Comparison of ENCODE assay signal across 22 cellular contexts in the genomic region with DNA sequence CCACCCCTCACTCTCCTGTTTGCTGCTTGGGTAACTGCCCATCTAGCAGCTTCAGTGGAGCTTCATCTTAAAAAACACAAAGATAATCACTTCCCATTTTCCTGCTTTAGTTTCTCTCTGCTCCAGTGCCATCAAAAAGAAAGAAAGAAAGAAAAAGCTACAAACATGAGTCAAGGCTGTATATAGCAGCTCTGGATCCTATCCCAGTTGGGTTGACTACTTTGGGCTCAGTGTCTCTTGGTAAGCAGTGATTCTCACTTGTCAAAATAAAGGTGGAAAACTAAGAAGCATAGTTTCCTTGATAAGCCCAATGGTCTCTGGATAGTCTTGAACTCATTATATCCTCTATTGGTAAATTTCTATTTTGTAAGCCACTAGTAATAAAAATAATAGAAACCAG. TPM values are rescaled to one million over a fixed set of nuclear protein-coding genes. Genes with fewer than 3 reads are reported as not detected.
A peak's percentile ranks its signal among the peaks of the same experiment; 100 is the strongest.
DNase-seq lines count a peak whose midpoint lies in the region; ATAC-seq and TF ChIP-seq lines count a peak whose summit lies in the region.
"Had no signal": no experiment of that assay in that cellular context is flagged by ENCODE, and none has a peak within 500 bp of the region (broad histone marks: within the 10 kb centered on the region; RNA-seq: fewer than 3 reads in every experiment).

No MANE protein-coding gene starts in this region.

- no peak overlapping the region for H2BK20ac ChIP-seq in IMR-90 (ENCODE audit: low read depth, low read length)

- TF ChIP-seq POLR2A in IMR-90 (IDR thresholded peaks at IDR 0.05; ENCODE audit: low read depth, low read length), result no peak

- H2BK15ac ChIP-seq in IMR-90 (ENCODE audit: low read depth, low read length), result no peak overlapping the region

- H2BK5ac ChIP-seq in IMR-90 (ENCODE audit: low read depth, low read length, poor library complexity, severe bottlenecking), result no peak overlapping the region

- H3K9ac ChIP-seq in IMR-90 (ENCODE audit: low read depth, low read length), result no peak overlapping the region
- H3K9ac ChIP-seq in adipocyte (ENCODE audit: low read length), result peak overlapping the region; percentile 61
- H3K9ac ChIP-seq in smooth muscle cell (ENCODE audit: low read depth), result no peak overlapping the region

- no TSS peak for BruUV-seq in IMR-90 (replicated peaks; lab: Mats Ljungman, UMichigan)

- no peaks in the 10 kb centered on the region; the same call in 1 of the 2 replicates for H3K9me1 ChIP-seq in IMR-90 (ENCODE audit: insufficient read depth, low read length)

- H3K18ac ChIP-seq in IMR-90 (ENCODE audit: low read depth, low read length), result no peak overlapping the region

- H3K27me3 ChIP-seq in IMR-90 (ENCODE audit: control insufficient read depth, insufficient read depth, low read length) (no peaks in the 10 kb centered on the region; the same call in 1 of the 2 replicates), adipocyte (replicated peaks; ENCODE audit: control insufficient read depth, insufficient read depth, low read length) (no peaks in the 10 kb centered on the region), smooth muscle cell (ENCODE audit: low read depth) (no peaks in the 10 kb centered on the region)

- H2AFZ ChIP-seq in IMR-90 (replicated peaks; ENCODE audit: low read length, poor library complexity) (no peak overlapping the region), smooth muscle cell (ENCODE audit: low read depth) (peak overlapping the region; percentile 2)

- DNase-seq in IMR-90 (peak; percentile 48), adipocyte (ENCODE audit: low read depth) (no peak), fibroblast of peridontal ligament (ENCODE audit: extremely low read depth) (peak; percentile 31), smooth muscle cell (lab: John Stamatoyannopoulos, UW; ENCODE audit: unreplicated experiment) (no peak), globus pallidus (ENCODE audit: low spot score) (no peak), cerebellar nuclear complex (lab: John Stamatoyannopoulos, UW) (no peak)
- DNase-seq: CD4-positive, CD25-positive, alpha-beta regulatory T cell; DMS79; H9; NCI-H1417; NCI-H1694 treated with DMSO at 0.1 percent for 48 hours; NCI-H2081 treated with DMSO at 0.1 percent for 48 hours; NCI-H2171 treated with DMSO at 0.1 percent for 48 hours; NCI-H524 treated with DMSO at 0.1 percent for 48 hours; NCI-H82 had no signal

- H3K56ac ChIP-seq in IMR-90 (ENCODE audit: extremely low read depth, insufficient read depth, low read length), result no peak overlapping the region

- H2AK5ac ChIP-seq in IMR-90 (ENCODE audit: low read depth, low read length), result no peak overlapping the region

- in situ Hi-C loops in IMR-90 (cut with MboI; ENCODE audit: low sequenced_read_pairs), result loop anchor here (25.0 kb wide), 1 partner anchor 432 kb away; no protein-coding TSS in a partner anchor

- H4K5ac ChIP-seq in IMR-90 (ENCODE audit: low read depth, low read length), result no peak overlapping the region

- no peak overlapping the region for H3K27ac ChIP-seq in IMR-90 (ENCODE audit: insufficient read depth, low read length)
- H3K27ac ChIP-seq in smooth muscle cell (ENCODE audit: low read depth), result no peak overlapping the region

- H3K4me3 ChIP-seq in IMR-90 (ENCODE audit: insufficient read depth, low read depth, low read length) (no peak overlapping the region), adipocyte (ENCODE audit: low read length) (peak overlapping the region; percentile 60), smooth muscle cell (no peak overlapping the region)

- H3K14ac ChIP-seq in IMR-90 (replicated peaks; ENCODE audit: low read depth, low read length), result no peak overlapping the region

- dilution Hi-C loops in IMR-90 (cut with HindIII; ENCODE audit: low sequenced_read_pairs, unreplicated experiment), result no loop called here

- no peaks in the 10 kb centered on the region for H3K79me2 ChIP-seq in smooth muscle cell (ENCODE audit: low read depth)

- intact Hi-C loops in IMR-90 (cut with micrococcal nuclease), result no loop called here

- H3K79me1 ChIP-seq in IMR-90 (ENCODE audit: low read depth in 1 of 2, low read length in 2 of 2), result no peaks in the 10 kb centered on the region

- no peak overlapping the region for H2AK9ac ChIP-seq in IMR-90 (replicated peaks; ENCODE audit: low read depth, low read length, poor library complexity)

- TF ChIP-seq CTCF in IMR-90 (conservative IDR thresholded peaks at IDR 0.05; ENCODE audit: low read depth, low read length) (no peak), smooth muscle cell (IDR thresholded peaks at IDR 0.05; ENCODE audit: borderline replicate concordance, insufficient read depth, poor library complexity, severe bottlenecking) (no peak)

- POLR2A ChIA-PET in IMR-90 (lab: Charles Lee; ENCODE audit: unreplicated experiment), result interaction anchor here (0.8 kb wide), 1 partner anchor 10 kb away, joined by 3 read pairs; no protein-coding TSS in a partner anchor

- H4K8ac ChIP-seq in IMR-90 (ENCODE audit: low read depth in 2 of 2, low read length in 2 of 2), result no peak overlapping the region

- no peak for ATAC-seq in IMR-90 (ENCODE audit: low read depth)
- ATAC-seq in HG02588 (IDR thresholded peaks at IDR 0.05; ENCODE audit: unreplicated experiment), result no peak
- ATAC-seq: Right ventricle myocardium inferior had no signal

- H3K4me1 ChIP-seq in IMR-90 (ENCODE audit: control insufficient read depth, insufficient read depth, low read length) (no peaks in the 10 kb centered on the region), adipocyte (ENCODE audit: control insufficient read depth, insufficient read depth, low read length) (peaks cover 28% of the 10 kb centered on the region), smooth muscle cell (ENCODE audit: low read depth) (no peaks in the 10 kb centered on the region)

- no peaks in the 10 kb centered on the region for H3F3A ChIP-seq in smooth muscle cell (ENCODE audit: low read depth)

- no peaks in the 10 kb centered on the region for H3K9me3 ChIP-seq in IMR-90 (ENCODE audit: control insufficient read depth, insufficient read depth, low read length)
- H3K9me3 ChIP-seq in adipocyte (ENCODE audit: control insufficient read depth, low read length), result no peaks in the 10 kb centered on the region
- no peaks in the 10 kb centered on the region for H3K9me3 ChIP-seq in smooth muscle cell (replicated peaks; ENCODE audit: low read depth)

- H4K91ac ChIP-seq in IMR-90 (ENCODE audit: insufficient read depth, low read depth, low read length), result no peak overlapping the region

- no peak overlapping the region for H3K4ac ChIP-seq in IMR-90 (ENCODE audit: low read depth, low read length)

- CTCF ChIA-PET in IMR-90 (lab: Yijun Ruan, JAX), result no interaction called here

- H3K4me2 ChIP-seq in IMR-90 (ENCODE audit: low read depth, low read length) (no peak overlapping the region), smooth muscle cell (no peak overlapping the region)

- H4K20me1 ChIP-seq in IMR-90 (ENCODE audit: insufficient read depth, low read length), result no peaks in the 10 kb centered on the region
- H4K20me1 ChIP-seq in smooth muscle cell (ENCODE audit: low read depth), result no peaks in the 10 kb centered on the region

- no peak overlapping the region for H3K23ac ChIP-seq in IMR-90 (ENCODE audit: low read depth, low read length)

- H3K36me3 ChIP-seq in IMR-90 (ENCODE audit: control insufficient read depth, insufficient read depth, low read length) (no peaks in the 10 kb centered on the region), adipocyte (ENCODE audit: control insufficient read depth, insufficient read depth, low read length, severe bottlenecking) (no peaks in the 10 kb centered on the region), smooth muscle cell (ENCODE audit: low read depth) (no peaks in the 10 kb centered on the region)

- no peak for TF ChIP-seq RAD21 in IMR-90 (IDR thresholded peaks at IDR 0.05; ENCODE audit: low read length)

- no peak overlapping the region for H2BK120ac ChIP-seq in IMR-90 (ENCODE audit: low read depth, low read length)

TF ChIP-seq in IMR-90, 13 proteins besides CTCF, POLR2A, EP300 and RAD21:
- TF ChIP-seq RFX5 (IDR thresholded peaks at IDR 0.05; ENCODE audit: low read depth, low read length) (no peak), FOS (IDR thresholded peaks at IDR 0.05; ENCODE audit: low read depth, low read length) (no peak)
TF ChIP-seq in IMR-90: peak in this region for 0.

RNA-seq across cellular contexts. Expression of a gene that starts 48.8 kb away (rescaled TPM):
- total RNA-seq in IMR-90 (2012; rRNA removed), result 44.6 and 92.8 TPM in 2 replicates
- 17.6 and 22.5 TPM in 2 replicates for polyA plus RNA-seq in IMR-90 (2012; rRNA removed)
- polyA plus RNA-seq in IMR-90 (2012; cell fraction: cytosol; rRNA removed), result 4.2 and 6.1 TPM in 2 replicates
- polyA plus RNA-seq in IMR-90 (2012; cell fraction: nucleus; rRNA removed; ENCODE audit: low replicate concordance), result 9.1 and 34.1 TPM in 2 replicates
- 45.7 and 57.8 TPM in 2 replicates for total RNA-seq in smooth muscle cell
- 28.2 and 33.8 TPM in 2 replicates for polyA plus RNA-seq in smooth muscle cell

RNA-seq across cellular contexts. Expression of a gene that starts 54.8 kb away (rescaled TPM):
- total RNA-seq in IMR-90 (2012; rRNA removed), result not detected in 2 replicates
- polyA plus RNA-seq in IMR-90 (2012; rRNA removed), result 0.07 TPM in 1 of 2 replicates, not detected in the other
- not detected in 2 replicates for polyA plus RNA-seq in IMR-90 (2012; cell fraction: cytosol; rRNA removed)
- polyA plus RNA-seq in IMR-90 (2012; cell fraction: nucleus; rRNA removed; ENCODE audit: low replicate concordance), result not detected in 2 replicates
- not detected in 2 replicates for total RNA-seq in smooth muscle cell
- polyA plus RNA-seq in smooth muscle cell, result 0.09 TPM in 1 of 2 replicates, not detected in the other
- total RNA-seq: A673; CD4-positive, CD25-positive, alpha-beta regulatory T cell; OCI-LY7; Right ventricle myocardium inferior; SK-MEL-5 had no signal
- polyA plus RNA-seq: BJ; CD4-positive, CD25-positive, alpha-beta regulatory T cell; IgD-negative memory B cell had no signal

RNA-seq across cellular contexts. Expression of a gene that starts 57.9 kb away (rescaled TPM):
- total RNA-seq in IMR-90 (2012; rRNA removed), result 69.7 and 74.4 TPM in 2 replicates
- polyA plus RNA-seq in IMR-90 (2012; rRNA removed), result 22.6 and 28.4 TPM in 2 replicates
- 8.9 and 12.3 TPM in 2 replicates for polyA plus RNA-seq in IMR-90 (2012; cell fraction: cytosol; rRNA removed)
- polyA plus RNA-seq in IMR-90 (2012; cell fraction: nucleus; rRNA removed; ENCODE audit: low replicate concordance), result 19.6 and 68.9 TPM in 2 replicates
- total RNA-seq in smooth muscle cell, result 57.6 and 62.8 TPM in 2 replicates
- 28.0 and 29.3 TPM in 2 replicates for polyA plus RNA-seq in smooth muscle cell

Comparison
In these comparisons a context has a peak if more than half of its experiments do, and no peak if none do; other contexts are left out.
1. DNase-seq: peak in IMR-90 (single experiment) and fibroblast of peridontal ligament (single experiment); none in adipocyte (single experiment), smooth muscle cell (single experiment), globus pallidus (single experiment) and cerebellar nuclear complex (0 of 2).